ENCODE assay signal across 8 cellular contexts in genomic region chr10:49407552-49408137, GRCh38. TPM values are rescaled to one million over a fixed set of nuclear protein-coding genes. Genes with fewer than 3 reads are reported as not detected.
DNase-seq lines count a peak whose midpoint lies in the region; ATAC-seq and TF ChIP-seq lines count a peak whose summit lies in the region.

No MANE protein-coding gene starts in this region.

- no peak overlapping the region for H3K27ac ChIP-seq in A673 (ENCODE audit: low read depth, low read length, poor library complexity, severe bottlenecking)

- H3K9me3 Mint-ChIP-seq in activated naive CD8-positive, alpha-beta T cell treated with anti-CD3 and anti-CD28 coated beads, Interleukin-2, amount 50 U/mL, for 24 hours: no peaks in the 10 kb centered on the region

- POLR2A ChIA-PET in A673 (lab: Charles Lee; ENCODE audit: low non-redundant PET): no interaction called here

- no peak overlapping the region for H3K4me3 Mint-ChIP-seq in activated naive CD8-positive, alpha-beta T cell treated with anti-CD3 and anti-CD28 coated beads, Interleukin-2, amount 50 U/mL, for 24 hours

- ATAC-seq in activated naive CD8-positive, alpha-beta T cell treated with anti-CD3 and anti-CD28 coated beads, Interleukin-2, amount 50 U/mL, for 24 hours: peak; percentile 62
- ATAC-seq in left cardiac atrium: peak; percentile 78 to 80
- ATAC-seq in HG02970 (IDR thresholded peaks at IDR 0.05; ENCODE audit: low FRiP score, unreplicated experiment): no peak

- no TSS peak for BruUV-seq in A673 (replicated peaks; lab: Mats Ljungman, UMichigan)

- CTCF ChIA-PET in A673 (lab: Charles Lee): interaction anchor here (0.6 to 1.7 kb wide), 8 partner anchors 18 to 751 kb away, joined by 3 to 25 read pairs (median 4); partner anchors contain the start of gene ERCC6

- H3K27me3 Mint-ChIP-seq in activated naive CD8-positive, alpha-beta T cell treated with anti-CD3 and anti-CD28 coated beads, Interleukin-2, amount 50 U/mL, for 24 hours: peaks cover 39% of the 10 kb centered on the region

- H3K27me3 ChIP-seq in A673 (replicated peaks; ENCODE audit: insufficient read depth, low read depth, low read length, poor library complexity): peaks cover 77% of the 10 kb centered on the region

- H3K36me3 Mint-ChIP-seq in activated naive CD8-positive, alpha-beta T cell treated with anti-CD3 and anti-CD28 coated beads, Interleukin-2, amount 50 U/mL, for 24 hours (ENCODE audit: low read depth): no peaks in the 10 kb centered on the region

- no peaks in the 10 kb centered on the region for H3K4me1 ChIP-seq in A673 (ENCODE audit: insufficient read depth, low read length, poor library complexity, severe bottlenecking)

- intact Hi-C loops in A673 (cut with micrococcal nuclease; ENCODE audit: unreplicated experiment) (loop anchor here (1.0 to 10.0 kb wide), 3 partner anchors 105 to 817 kb away; no protein-coding TSS in a partner anchor), left cardiac atrium (cut with DNase I) (loop anchor here in 1 of 2 donors (2.0 kb wide), 1 partner anchor 111 kb away; no protein-coding TSS in a partner anchor)

- H3K4me3 ChIP-seq in A673 (ENCODE audit: low read depth, low read length, poor library complexity, severe bottlenecking): no peak overlapping the region
- no peak overlapping the region for H3K4me3 ChIP-seq in retinal pigment epithelial cell (ENCODE audit: low read length)

- in situ Hi-C loops in GM13977 (cut with MboI; ENCODE audit: low pct_unique_long_range_greater_than_20kb, low sequenced_read_pairs, unreplicated experiment): no loop called here

- no peaks in the 10 kb centered on the region for H3K9me3 ChIP-seq in A673 (ENCODE audit: low read depth, low read length, poor library complexity, severe bottlenecking)

- no peak overlapping the region for H3K27ac Mint-ChIP-seq in activated naive CD8-positive, alpha-beta T cell treated with anti-CD3 and anti-CD28 coated beads, Interleukin-2, amount 50 U/mL, for 24 hours

- TF ChIP-seq CTCF in A673 (conservative IDR thresholded peaks at IDR 0.05; ENCODE audit: low read depth, low read length) (peak; percentile 90), GM13977 (IDR thresholded peaks at IDR 0.05; ENCODE audit: extremely low read depth, insufficient read depth, missing control alignments) (peak; percentile 95), retinal pigment epithelial cell (conservative IDR thresholded peaks at IDR 0.05; ENCODE audit: low read depth, low read length) (peak; percentile 99)

- no peaks in the 10 kb centered on the region for H3K4me1 Mint-ChIP-seq in activated naive CD8-positive, alpha-beta T cell treated with anti-CD3 and anti-CD28 coated beads, Interleukin-2, amount 50 U/mL, for 24 hours

- H3K36me3 ChIP-seq in A673 (ENCODE audit: insufficient read depth, low read length, poor library complexity, severe bottlenecking): no peaks in the 10 kb centered on the region

- DNase-seq in A673 (ENCODE audit: low spot score): peak; percentile 79
- peak; percentile 83 for DNase-seq in GM13977 (ENCODE audit: low spot score)
- DNase-seq in LoVo (ENCODE audit: low spot score): peak; percentile 65
- DNase-seq in SW480 (ENCODE audit: low spot score): peak; percentile 59
- DNase-seq in activated naive CD8-positive, alpha-beta T cell treated with anti-CD3 and anti-CD28 coated beads, Interleukin-2, amount 50 U/mL, for 24 hours: peak; percentile 76
- DNase-seq in left cardiac atrium: peak; percentile 80
- peak; percentile 14 for DNase-seq in retinal pigment epithelial cell (ENCODE audit: low read depth)

RNA-seq across cellular contexts. Expression of gene DRGX, which starts 11.8 kb away (rescaled TPM):
- total RNA-seq in A673 (2021) (not detected in 2 replicates), left cardiac atrium (not detected)

Comparison
In these comparisons a context has a peak if more than half of its experiments do, and no peak if none do; other contexts are left out.
1. DNase-seq: peak in every context shown above with its lines; median percentile 83 in GM13977; 80 in left cardiac atrium; 79 in A673; 76 in activated naive CD8-positive, alpha-beta T cell treated with anti-CD3 and anti-CD28 coated beads, Interleukin-2, amount 50 U/mL, for 24 hours; 65 in LoVo; 59 in SW480; 14 in retinal pigment epithelial cell.